In genomic region chr22:50261615-50262459, GRCh38 we compare ENCODE assay signal across 8 cellular contexts. TPM values are rescaled to one million over a fixed set of nuclear protein-coding genes. Genes with fewer than 3 reads are reported as not detected.
DNase-seq lines count a peak whose midpoint lies in the region; ATAC-seq and TF ChIP-seq lines count a peak whose summit lies in the region.

TSS of gene MAPK12 (minus strand) at chr22:50261683. CDS start at chr22:50261509, 174 bp downstream.

- peak; percentile 86 for DNase-seq in AG08396 (ENCODE audit: low spot score)
- peak; percentile 93 for DNase-seq in GM13977 (ENCODE audit: low spot score)
- DNase-seq in dermis blood vessel endothelial cell: peak; percentile 68
- DNase-seq in mesendoderm: no peak
- DNase-seq in NCI-H524 treated with DMSO at 0.1 percent for 48 hours (lab: John Stamatoyannopoulos, UW): no peak

- no peaks in the 10 kb centered on the region for H3K9me3 ChIP-seq in OCI-LY3 (ENCODE audit: insufficient read depth, low read length)

- no peak within 1 kb of the TSS for H2BK15ac ChIP-seq in mesendoderm (replicated peaks; ENCODE audit: low read depth)

- H4K5ac ChIP-seq in mesendoderm (ENCODE audit: low read length): no peak within 1 kb of the TSS

- peak within 1 kb of the TSS; percentile 92 for H3K4me2 ChIP-seq in OCI-LY3 (ENCODE audit: low read length)
- peak within 1 kb of the TSS; percentile 62 for H3K4me2 ChIP-seq in mesendoderm (ENCODE audit: low read length)

- no peak within 1 kb of the TSS for H2BK5ac ChIP-seq in mesendoderm (ENCODE audit: low read length)

- peaks cover 18% of the 10 kb centered on the region for H3K79me2 ChIP-seq in OCI-LY3 (ENCODE audit: low read length)
- no peaks in the 10 kb centered on the region for H3K79me2 ChIP-seq in mesendoderm (ENCODE audit: control insufficient read depth, insufficient read depth, low read length)

- no peak for TF ChIP-seq CTCF in GM13977 (IDR thresholded peaks at IDR 0.05; ENCODE audit: extremely low read depth, insufficient read depth, missing control alignments)
- no peak for TF ChIP-seq CTCF in OCI-LY3 (IDR thresholded peaks at IDR 0.05; ENCODE audit: low read depth, low read length)

- H3K27ac ChIP-seq in OCI-LY3 (ENCODE audit: low read length): peak within 1 kb of the TSS; percentile 55
- H3K27ac ChIP-seq in mesendoderm (ENCODE audit: low read depth, low read length): no peak within 1 kb of the TSS

- no peaks in the 10 kb centered on the region for H3K79me1 ChIP-seq in mesendoderm (ENCODE audit: low read length)

- peak within 1 kb of the TSS; percentile 93 for H3K56ac ChIP-seq in mesendoderm (ENCODE audit: low read length)

- no peaks in the 10 kb centered on the region for H3K27me3 ChIP-seq in OCI-LY3 (ENCODE audit: low read depth, low read length)
- H3K27me3 ChIP-seq in mesendoderm (ENCODE audit: insufficient read depth, low read length, poor library complexity): no peaks in the 10 kb centered on the region

- H3K36me3 ChIP-seq in OCI-LY3 (replicated peaks; ENCODE audit: low read depth, low read length): no peaks in the 10 kb centered on the region
- H3K36me3 ChIP-seq in mesendoderm (ENCODE audit: control insufficient read depth, insufficient read depth, low read length): no peaks in the 10 kb centered on the region

- no peak within 1 kb of the TSS for H3K23ac ChIP-seq in mesendoderm (ENCODE audit: low read length)

- H3K4me1 ChIP-seq in OCI-LY3 (ENCODE audit: low read length): peaks cover 21% of the 10 kb centered on the region
- H3K4me1 ChIP-seq in mesendoderm (ENCODE audit: control insufficient read depth, low read depth, low read length): no peaks in the 10 kb centered on the region

- in situ Hi-C loops in GM13977 (cut with MboI; ENCODE audit: low pct_unique_long_range_greater_than_20kb, low sequenced_read_pairs, unreplicated experiment): no loop called here

- ATAC-seq in HG03280 (IDR thresholded peaks at IDR 0.05; ENCODE audit: unreplicated experiment): no peak
- ATAC-seq in HG02588 (IDR thresholded peaks at IDR 0.05; ENCODE audit: unreplicated experiment): no peak

- peak within 1 kb of the TSS; percentile 9 for H3K18ac ChIP-seq in mesendoderm (ENCODE audit: low read length)

- H2AFZ ChIP-seq in OCI-LY3 (ENCODE audit: low read depth, low read length): no peak within 1 kb of the TSS

- H3K4ac ChIP-seq in mesendoderm (ENCODE audit: low read depth, low read length): no peak within 1 kb of the TSS

- no peak within 1 kb of the TSS for H2BK120ac ChIP-seq in mesendoderm (ENCODE audit: low read depth, low read length)

- H4K20me1 ChIP-seq in OCI-LY3 (ENCODE audit: insufficient read depth, low read length): no peaks in the 10 kb centered on the region

- H3K9ac ChIP-seq in OCI-LY3 (ENCODE audit: low read length) (peak within 1 kb of the TSS; percentile 91), mesendoderm (ENCODE audit: low read length) (peak within 1 kb of the TSS; percentile 82)

- no peak within 1 kb of the TSS for H4K8ac ChIP-seq in mesendoderm (ENCODE audit: low read depth, low read length)

- no peak within 1 kb of the TSS for H2AK5ac ChIP-seq in mesendoderm (ENCODE audit: low read length)

- WGBS in mesendoderm (ENCODE audit: extremely low coverage, insufficient coverage, low lambda C conversion rate): no CpG with 5 or more reads among the region's 61 CpGs

- H3K4me3 ChIP-seq in OCI-LY3 (ENCODE audit: low read length) (peak within 1 kb of the TSS; percentile 97), mesendoderm (ENCODE audit: low read length) (peak within 1 kb of the TSS; percentile 55)

RNA-seq across cellular contexts. Expression of gene MAPK12, which starts in this region (rescaled TPM):
- 73.4 and 118 TPM in 2 replicates for total RNA-seq in dermis blood vessel endothelial cell
- 5.1 TPM for polyA plus RNA-seq in mesendoderm (2013, experiment 1 of 2)
- polyA plus RNA-seq in mesendoderm (2013, experiment 2 of 2): 5.2 TPM

Comparison
In these comparisons a context has a peak if more than half of its experiments do, and no peak if none do; other contexts are left out.
1. DNase-seq: peak in AG08396 (single experiment), GM13977 (single experiment) and dermis blood vessel endothelial cell (single experiment); none in mesendoderm (single experiment) and NCI-H524 treated with DMSO at 0.1 percent for 48 hours (single experiment).